15 cellular contexts compared by ENCODE assay signal in the genomic region with DNA sequence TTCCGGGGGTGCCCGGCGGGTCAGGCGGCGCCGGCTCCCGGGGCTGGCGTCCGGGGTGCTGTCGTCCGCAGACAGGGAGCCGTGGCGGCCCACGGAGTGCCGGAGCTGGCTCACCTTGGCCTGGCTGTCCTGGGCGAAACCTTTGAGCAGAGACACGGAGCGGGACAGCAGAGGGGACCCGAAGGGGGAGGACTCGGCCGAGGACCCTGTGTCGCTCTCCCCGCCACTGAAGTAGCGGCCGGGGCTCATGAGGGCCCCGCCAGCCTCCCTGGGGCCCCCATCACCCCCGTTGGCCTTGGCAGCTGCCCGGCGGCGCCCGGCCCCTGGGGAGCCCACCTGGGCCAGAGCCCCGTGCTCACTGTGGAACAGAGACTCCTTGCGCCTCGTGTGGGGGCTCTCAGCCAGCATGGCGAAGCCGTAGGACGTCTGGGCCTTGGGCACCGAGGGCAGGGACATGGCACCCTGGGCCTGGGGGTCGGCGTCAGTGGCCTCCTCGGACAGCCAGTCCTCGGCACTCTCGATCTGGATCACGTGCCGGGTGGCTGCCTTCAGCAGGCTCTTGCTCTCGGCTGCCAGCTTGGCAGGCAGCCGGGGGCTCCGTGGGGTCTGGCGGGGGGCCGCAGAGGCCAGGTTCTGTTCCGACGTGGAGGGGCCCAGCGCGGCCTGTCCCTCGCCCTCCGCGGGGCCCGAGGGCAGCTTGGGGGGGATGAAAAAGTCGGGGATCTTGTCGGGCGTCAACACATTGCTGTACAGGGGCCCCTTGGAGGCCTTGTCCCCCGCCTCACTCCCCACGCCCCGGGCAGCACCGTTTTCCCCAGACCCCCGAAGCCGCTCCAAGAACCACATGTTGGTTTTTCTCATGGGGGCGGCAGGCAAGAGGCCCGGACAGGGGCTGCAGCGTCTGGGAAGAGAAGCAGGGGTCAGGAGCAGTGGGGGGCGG. TPM values are rescaled to one million over a fixed set of nuclear protein-coding genes. Genes with fewer than 3 reads are reported as not detected.
A peak's percentile ranks its signal among the peaks of the same experiment; 100 is the strongest.
DNase-seq lines count a peak whose midpoint lies in the region; ATAC-seq and TF ChIP-seq lines count a peak whose summit lies in the region.
"Had no signal": no experiment of that assay in that cellular context is flagged by ENCODE, and none has a peak within 500 bp of the region (broad histone marks: within the 10 kb centered on the region; RNA-seq: fewer than 3 reads in every experiment).

No MANE protein-coding gene starts in this region.

- intact Hi-C loops in Right ventricle myocardium inferior (cut with DNase I) (no loop called here), left ventricle myocardium superior (cut with micrococcal nuclease) (no loop called here), aorta (cut with DNase I) (no loop called here)

- TF ChIP-seq CTCF in endodermal cell (conservative IDR thresholded peaks at IDR 0.05) (no peak), mesothelial cell of epicardium (IDR thresholded peaks at IDR 0.05; ENCODE audit: unreplicated experiment) (no peak)

- H3K27me3 ChIP-seq in endodermal cell (ENCODE audit: control insufficient read depth, insufficient read depth, low read length, poor library complexity, severe bottlenecking) (peaks cover 11% of the 10 kb centered on the region), aorta (ENCODE audit: control insufficient read depth in 1 of 2, insufficient read depth in 2 of 2, low read length in 1 of 2) (no peaks in the 10 kb centered on the region)
- H3K27me3 ChIP-seq: thyroid gland had no signal

- H3K27ac Mint-ChIP-seq in endodermal cell (no peak overlapping the region), mesothelial cell of epicardium (no peak overlapping the region)
- H3K27ac Mint-ChIP-seq: activated naive CD4-positive, alpha-beta T cell treated with anti-CD3 and anti-CD28 coated beads, Interleukin-2, amount 50 U/mL, for 72 hours had no signal

- no peak for ATAC-seq in Right ventricle myocardium inferior
- no peak for ATAC-seq in left ventricle myocardium superior
- ATAC-seq in aorta (ENCODE audit: low FRiP score): no peak
- ATAC-seq in HG03108 (IDR thresholded peaks at IDR 0.05; ENCODE audit: unreplicated experiment): no peak
- ATAC-seq in HG02571 (IDR thresholded peaks at IDR 0.05; ENCODE audit: unreplicated experiment): no peak
- ATAC-seq: activated naive CD4-positive, alpha-beta T cell treated with anti-CD3 and anti-CD28 coated beads, Interleukin-2, amount 50 U/mL, for 72 hours had no signal

- peak overlapping the region; percentile 73 for H3K4me3 ChIP-seq in endodermal cell (ENCODE audit: low read length)
- H3K4me3 ChIP-seq in aorta (ENCODE audit: low read length in 2 of 2): no peak overlapping the region

- H3K36me3 Mint-ChIP-seq in endodermal cell (ENCODE audit: low read depth) (no peaks in the 10 kb centered on the region), mesothelial cell of epicardium (no peaks in the 10 kb centered on the region)
- H3K36me3 Mint-ChIP-seq: activated naive CD4-positive, alpha-beta T cell treated with anti-CD3 and anti-CD28 coated beads, Interleukin-2, amount 50 U/mL, for 72 hours had no signal

- H3K9ac ChIP-seq in endodermal cell (ENCODE audit: extremely low read depth, low read length, poor library complexity, severe bottlenecking): peak overlapping the region; percentile 15

- no peaks in the 10 kb centered on the region for H3K9me3 ChIP-seq in endodermal cell (ENCODE audit: control insufficient read depth, low read length)
- no peaks in the 10 kb centered on the region for H3K9me3 ChIP-seq in aorta (ENCODE audit: control insufficient read depth, low read length)
- H3K9me3 ChIP-seq: thyroid gland had no signal

- H3K9me3 Mint-ChIP-seq in endodermal cell (no peaks in the 10 kb centered on the region), mesothelial cell of epicardium (no peaks in the 10 kb centered on the region)
- H3K9me3 Mint-ChIP-seq: activated naive CD4-positive, alpha-beta T cell treated with anti-CD3 and anti-CD28 coated beads, Interleukin-2, amount 50 U/mL, for 72 hours had no signal

- DNase-seq in Right ventricle myocardium inferior (ENCODE audit: missing footprints) (peak; percentile 63), left ventricle myocardium superior (no peak), endodermal cell (peak; percentile 53), mesothelial cell of epicardium (ENCODE audit: low spot score in 2 of 2, unreplicated experiment in 2 of 2) (peak in 1 of 2 experiments; percentile 36), aorta (peak; percentile 45 to 71), A172 (ENCODE audit: low spot score) (no peak)
- DNase-seq: activated CD8-positive, alpha-beta memory T cell treated with anti-CD3 and anti-CD28 coated beads for 24 hours; cerebellar nuclear complex; DMS 273 treated with DMSO at 0.1 percent for 48 hours; NCI-H1694 treated with DMSO at 0.1 percent for 48 hours; small intestine had no signal

- no peaks in the 10 kb centered on the region for H3K36me3 ChIP-seq in endodermal cell (ENCODE audit: control insufficient read depth, insufficient read depth, low read length)
- H3K36me3 ChIP-seq in aorta (ENCODE audit: control insufficient read depth in 1 of 2, insufficient read depth in 2 of 2, low read length in 1 of 2): no peaks in the 10 kb centered on the region
- H3K36me3 ChIP-seq: thyroid gland had no signal

- 86 to 87% methylated on average over 55 to 71 of the region's 71 CpGs for WGBS in endodermal cell (ENCODE audit: insufficient coverage in 1 of 2, insufficient read length in 1 of 2), 2 experiments
- WGBS in aorta, 2 donors: 74 to 78% methylated on average over 49 to 71 of the region's 71 CpGs

- H3K4me3 Mint-ChIP-seq in endodermal cell (peak overlapping the region; percentile 53), mesothelial cell of epicardium (peak overlapping the region; percentile 28)

- H3K4me1 Mint-ChIP-seq in endodermal cell: peaks cover 8% of the 10 kb centered on the region
- peaks cover 10% of the 10 kb centered on the region for H3K4me1 Mint-ChIP-seq in mesothelial cell of epicardium

- H3K4me1 ChIP-seq in endodermal cell (ENCODE audit: control insufficient read depth, insufficient read depth, low read length) (no peaks in the 10 kb centered on the region), aorta (ENCODE audit: control insufficient read depth in 1 of 2, insufficient read depth in 2 of 2, low read length in 2 of 2) (no peaks in the 10 kb centered on the region)

- peaks cover 10% of the 10 kb centered on the region for H3K27me3 Mint-ChIP-seq in endodermal cell (ENCODE audit: insufficient read depth)
- H3K27me3 Mint-ChIP-seq in mesothelial cell of epicardium (ENCODE audit: low read depth): peaks cover 13% of the 10 kb centered on the region

- H3K27ac ChIP-seq in endodermal cell (ENCODE audit: low read depth, low read length) (no peak overlapping the region), aorta (ENCODE audit: low read depth in 1 of 2, low read length in 2 of 2) (no peak overlapping the region)
- H3K27ac ChIP-seq: thyroid gland had no signal

RNA-seq across cellular contexts. Expression of gene C2CD4C, which starts 1.2 kb away (rescaled TPM):
- total RNA-seq in Right ventricle myocardium inferior: 1.0 TPM
- total RNA-seq in left ventricle myocardium superior: 1.3 TPM
- total RNA-seq in endodermal cell: 10 to 100 TPM in 1 of 2 donors, 1 to 10 TPM in 1; 5.6 to 25.0 TPM
- 20.2 TPM for polyA plus RNA-seq in endodermal cell (2013, experiment 1 of 2)
- polyA plus RNA-seq in endodermal cell (2013, experiment 2 of 2): 16.2 TPM
- 7.8 to 8.1 TPM (median 7.9 TPM) in 3 replicates for total RNA-seq in mesothelial cell of epicardium
- total RNA-seq in aorta: 1 to 10 TPM in 1 of 2 donors, under 1 TPM in 1; 0.88 to 1.1 TPM
- polyA plus RNA-seq in aorta: not detected
- 8.8 and 12.2 TPM in 2 replicates for total RNA-seq in A172 (2014; rRNA removed; shearing (Covaris generic))

RNA-seq across cellular contexts. Expression of gene SHC2, which starts 53.1 kb away (rescaled TPM):
- total RNA-seq in Right ventricle myocardium inferior (10.7 TPM), left ventricle myocardium superior (11.0 TPM), endodermal cell (10 to 100 TPM; 56.5 to 93.0 TPM), mesothelial cell of epicardium (85.1 to 91.0 TPM (median 86.4 TPM) in 3 replicates), aorta (10 to 100 TPM in 1 of 2 donors, 1 to 10 TPM in 1; 9.7 to 31.4 TPM)
- polyA plus RNA-seq in endodermal cell (2013, experiment 1 of 2): 47.1 TPM
- polyA plus RNA-seq in endodermal cell (2013, experiment 2 of 2): 32.8 TPM
- polyA plus RNA-seq in aorta: 10 to 100 TPM in 1 of 2 donors, 1 to 10 TPM in 1; 7.3 to 10.9 TPM
- 12.5 and 19.6 TPM in 2 replicates for total RNA-seq in A172 (2014; rRNA removed; shearing (Covaris generic))
- total RNA-seq: activated naive CD4-positive, alpha-beta T cell treated with anti-CD3 and anti-CD28 coated beads, Interleukin-2, amount 50 U/mL, for 72 hours had no signal

Comparison
In these comparisons a context has a peak if more than half of its experiments do, and no peak if none do; other contexts are left out.
1. DNase-seq: peak in Right ventricle myocardium inferior (single experiment), endodermal cell (single experiment) and aorta (2 of 2); none in left ventricle myocardium superior (single experiment) and A172 (single experiment).